In the genomic region with DNA sequence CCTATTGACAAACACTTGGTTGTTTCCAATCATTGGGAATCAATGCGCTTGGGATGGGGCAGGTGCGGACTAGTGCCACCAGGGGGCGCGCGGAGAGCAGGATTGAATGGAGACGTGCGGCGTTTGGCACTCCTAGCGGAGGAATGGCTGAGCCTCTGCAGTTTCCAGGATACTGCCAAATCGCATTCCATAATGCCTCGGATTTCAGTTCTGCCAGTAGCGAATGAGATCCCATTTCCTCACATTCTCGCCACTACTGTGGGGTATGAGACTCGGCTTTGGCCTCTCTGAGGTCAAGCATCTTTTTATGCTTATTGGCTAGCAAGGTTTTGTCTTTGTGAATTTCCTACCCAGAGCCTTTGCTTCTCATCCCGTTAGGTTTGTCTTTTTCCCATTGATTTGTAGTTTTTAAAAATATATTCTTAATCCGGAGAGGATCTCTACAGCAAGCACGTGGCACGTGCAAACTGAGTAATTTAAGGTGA, we compare ENCODE assay signal across 1 cellular context.
TF ChIP-seq lines count a peak whose summit lies in the region.

No MANE protein-coding gene starts in this region.

TF ChIP-seq in H1, 55 proteins besides CTCF, POLR2A, EP300 and RAD21 (continued from another document):
- TF ChIP-seq, protein P1, sequence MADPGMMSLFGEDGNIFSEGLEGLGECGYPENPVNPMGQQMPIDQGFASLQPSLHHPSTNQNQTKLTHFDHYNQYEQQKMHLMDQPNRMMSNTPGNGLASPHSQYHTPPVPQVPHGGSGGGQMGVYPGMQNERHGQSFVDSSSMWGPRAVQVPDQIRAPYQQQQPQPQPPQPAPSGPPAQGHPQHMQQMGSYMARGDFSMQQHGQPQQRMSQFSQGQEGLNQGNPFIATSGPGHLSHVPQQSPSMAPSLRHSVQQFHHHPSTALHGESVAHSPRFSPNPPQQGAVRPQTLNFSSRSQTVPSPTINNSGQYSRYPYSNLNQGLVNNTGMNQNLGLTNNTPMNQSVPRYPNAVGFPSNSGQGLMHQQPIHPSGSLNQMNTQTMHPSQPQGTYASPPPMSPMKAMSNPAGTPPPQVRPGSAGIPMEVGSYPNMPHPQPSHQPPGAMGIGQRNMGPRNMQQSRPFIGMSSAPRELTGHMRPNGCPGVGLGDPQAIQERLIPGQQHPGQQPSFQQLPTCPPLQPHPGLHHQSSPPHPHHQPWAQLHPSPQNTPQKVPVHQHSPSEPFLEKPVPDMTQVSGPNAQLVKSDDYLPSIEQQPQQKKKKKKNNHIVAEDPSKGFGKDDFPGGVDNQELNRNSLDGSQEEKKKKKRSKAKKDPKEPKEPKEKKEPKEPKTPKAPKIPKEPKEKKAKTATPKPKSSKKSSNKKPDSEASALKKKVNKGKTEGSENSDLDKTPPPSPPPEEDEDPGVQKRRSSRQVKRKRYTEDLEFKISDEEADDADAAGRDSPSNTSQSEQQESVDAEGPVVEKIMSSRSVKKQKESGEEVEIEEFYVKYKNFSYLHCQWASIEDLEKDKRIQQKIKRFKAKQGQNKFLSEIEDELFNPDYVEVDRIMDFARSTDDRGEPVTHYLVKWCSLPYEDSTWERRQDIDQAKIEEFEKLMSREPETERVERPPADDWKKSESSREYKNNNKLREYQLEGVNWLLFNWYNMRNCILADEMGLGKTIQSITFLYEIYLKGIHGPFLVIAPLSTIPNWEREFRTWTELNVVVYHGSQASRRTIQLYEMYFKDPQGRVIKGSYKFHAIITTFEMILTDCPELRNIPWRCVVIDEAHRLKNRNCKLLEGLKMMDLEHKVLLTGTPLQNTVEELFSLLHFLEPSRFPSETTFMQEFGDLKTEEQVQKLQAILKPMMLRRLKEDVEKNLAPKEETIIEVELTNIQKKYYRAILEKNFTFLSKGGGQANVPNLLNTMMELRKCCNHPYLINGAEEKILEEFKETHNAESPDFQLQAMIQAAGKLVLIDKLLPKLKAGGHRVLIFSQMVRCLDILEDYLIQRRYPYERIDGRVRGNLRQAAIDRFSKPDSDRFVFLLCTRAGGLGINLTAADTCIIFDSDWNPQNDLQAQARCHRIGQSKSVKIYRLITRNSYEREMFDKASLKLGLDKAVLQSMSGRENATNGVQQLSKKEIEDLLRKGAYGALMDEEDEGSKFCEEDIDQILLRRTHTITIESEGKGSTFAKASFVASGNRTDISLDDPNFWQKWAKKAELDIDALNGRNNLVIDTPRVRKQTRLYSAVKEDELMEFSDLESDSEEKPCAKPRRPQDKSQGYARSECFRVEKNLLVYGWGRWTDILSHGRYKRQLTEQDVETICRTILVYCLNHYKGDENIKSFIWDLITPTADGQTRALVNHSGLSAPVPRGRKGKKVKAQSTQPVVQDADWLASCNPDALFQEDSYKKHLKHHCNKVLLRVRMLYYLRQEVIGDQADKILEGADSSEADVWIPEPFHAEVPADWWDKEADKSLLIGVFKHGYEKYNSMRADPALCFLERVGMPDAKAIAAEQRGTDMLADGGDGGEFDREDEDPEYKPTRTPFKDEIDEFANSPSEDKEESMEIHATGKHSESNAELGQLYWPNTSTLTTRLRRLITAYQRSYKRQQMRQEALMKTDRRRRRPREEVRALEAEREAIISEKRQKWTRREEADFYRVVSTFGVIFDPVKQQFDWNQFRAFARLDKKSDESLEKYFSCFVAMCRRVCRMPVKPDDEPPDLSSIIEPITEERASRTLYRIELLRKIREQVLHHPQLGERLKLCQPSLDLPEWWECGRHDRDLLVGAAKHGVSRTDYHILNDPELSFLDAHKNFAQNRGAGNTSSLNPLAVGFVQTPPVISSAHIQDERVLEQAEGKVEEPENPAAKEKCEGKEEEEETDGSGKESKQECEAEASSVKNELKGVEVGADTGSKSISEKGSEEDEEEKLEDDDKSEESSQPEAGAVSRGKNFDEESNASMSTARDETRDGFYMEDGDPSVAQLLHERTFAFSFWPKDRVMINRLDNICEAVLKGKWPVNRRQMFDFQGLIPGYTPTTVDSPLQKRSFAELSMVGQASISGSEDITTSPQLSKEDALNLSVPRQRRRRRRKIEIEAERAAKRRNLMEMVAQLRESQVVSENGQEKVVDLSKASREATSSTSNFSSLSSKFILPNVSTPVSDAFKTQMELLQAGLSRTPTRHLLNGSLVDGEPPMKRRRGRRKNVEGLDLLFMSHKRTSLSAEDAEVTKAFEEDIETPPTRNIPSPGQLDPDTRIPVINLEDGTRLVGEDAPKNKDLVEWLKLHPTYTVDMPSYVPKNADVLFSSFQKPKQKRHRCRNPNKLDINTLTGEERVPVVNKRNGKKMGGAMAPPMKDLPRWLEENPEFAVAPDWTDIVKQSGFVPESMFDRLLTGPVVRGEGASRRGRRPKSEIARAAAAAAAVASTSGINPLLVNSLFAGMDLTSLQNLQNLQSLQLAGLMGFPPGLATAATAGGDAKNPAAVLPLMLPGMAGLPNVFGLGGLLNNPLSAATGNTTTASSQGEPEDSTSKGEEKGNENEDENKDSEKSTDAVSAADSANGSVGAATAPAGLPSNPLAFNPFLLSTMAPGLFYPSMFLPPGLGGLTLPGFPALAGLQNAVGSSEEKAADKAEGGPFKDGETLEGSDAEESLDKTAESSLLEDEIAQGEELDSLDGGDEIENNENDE (IDR thresholded peaks at IDR 0.05; ENCODE audit: insufficient replicate concordance, low read length) = no peak
- TF ChIP-seq, protein P2, sequence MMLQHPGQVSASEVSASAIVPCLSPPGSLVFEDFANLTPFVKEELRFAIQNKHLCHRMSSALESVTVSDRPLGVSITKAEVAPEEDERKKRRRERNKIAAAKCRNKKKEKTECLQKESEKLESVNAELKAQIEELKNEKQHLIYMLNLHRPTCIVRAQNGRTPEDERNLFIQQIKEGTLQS (IDR thresholded peaks at IDR 0.05; ENCODE audit: insufficient read depth, low read depth, low read length) = peak; percentile 74; the same call in 1 of the 2 replicates
- TF ChIP-seq CHD1 (IDR thresholded peaks at IDR 0.05; ENCODE audit: low read depth, low read length) (no peak), SP4 (IDR thresholded peaks at IDR 0.05; ENCODE audit: low read length) (no peak), CHD2 (IDR thresholded peaks at IDR 0.05; ENCODE audit: low read length) (no peak), YY1 (IDR thresholded peaks at IDR 0.05; ENCODE audit: low read depth, low read length) (0 out of 2 replicates have a peak, but pooled peaks have one; percentile 57), TAF7 (optimal IDR thresholded peaks at IDR 0.05; ENCODE audit: borderline replicate concordance, low read depth, low read length) (peak; percentile 92)
